Comparison of ENCODE assay signal across 8 cellular contexts in genomic region chr2:222671259-222672067, GRCh38. TPM values are rescaled to one million over a fixed set of nuclear protein-coding genes. Genes with fewer than 3 reads are reported as not detected.
DNase-seq lines count a peak whose midpoint lies in the region; ATAC-seq and TF ChIP-seq lines count a peak whose summit lies in the region.

A gene with protein sequence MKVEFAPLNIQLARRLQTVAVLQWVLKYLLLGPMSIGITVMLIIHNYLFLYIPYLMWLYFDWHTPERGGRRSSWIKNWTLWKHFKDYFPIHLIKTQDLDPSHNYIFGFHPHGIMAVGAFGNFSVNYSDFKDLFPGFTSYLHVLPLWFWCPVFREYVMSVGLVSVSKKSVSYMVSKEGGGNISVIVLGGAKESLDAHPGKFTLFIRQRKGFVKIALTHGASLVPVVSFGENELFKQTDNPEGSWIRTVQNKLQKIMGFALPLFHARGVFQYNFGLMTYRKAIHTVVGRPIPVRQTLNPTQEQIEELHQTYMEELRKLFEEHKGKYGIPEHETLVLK (plus strand): TSS chr2:222671658. CDS start chr2:222671786, 128 bp downstream.

- CTCF ChIA-PET in CD8-positive, alpha-beta T cell (lab: Charles Lee): interaction anchor here (0.7 to 1.1 kb wide), 2 partner anchors 15 to 1130 kb away, joined by 3 read pairs; no protein-coding TSS in a partner anchor

- POLR2A ChIA-PET in CD8-positive, alpha-beta T cell (lab: Charles Lee): no interaction called here

- H4K20me1 ChIP-seq in hepatocyte (ENCODE audit: insufficient read depth, poor library complexity, severe bottlenecking): no peaks in the 10 kb centered on the region

- H3K36me3 ChIP-seq in CD8-positive, alpha-beta T cell (ENCODE audit: insufficient read depth, low read length): no peaks in the 10 kb centered on the region
- no peaks in the 10 kb centered on the region for H3K36me3 ChIP-seq in adipocyte (ENCODE audit: control insufficient read depth, insufficient read depth, low read length, severe bottlenecking)
- H3K36me3 ChIP-seq in hepatocyte (replicated peaks; ENCODE audit: insufficient read depth, low read depth): no peaks in the 10 kb centered on the region
- no peaks in the 10 kb centered on the region for H3K36me3 ChIP-seq in effector memory CD4-positive, alpha-beta T cell (ENCODE audit: control insufficient read depth, insufficient read depth, low read length)

- ATAC-seq in CD8-positive, alpha-beta T cell: no peak
- peak; percentile 57 for ATAC-seq in HG03432 (IDR thresholded peaks at IDR 0.05; ENCODE audit: unreplicated experiment)

- no peak for TF ChIP-seq CTCF in CD8-positive, alpha-beta T cell (IDR thresholded peaks at IDR 0.05)
- no peak for TF ChIP-seq CTCF in hepatocyte (IDR thresholded peaks at IDR 0.05; ENCODE audit: poor library complexity)
- peak; percentile 32 for TF ChIP-seq CTCF in progenitor cell of endocrine pancreas (IDR thresholded peaks at IDR 0.05; ENCODE audit: unreplicated experiment)

- H3K4me1 Mint-ChIP-seq in CD8-positive, alpha-beta T cell (ENCODE audit: low read depth): peaks cover 8% of the 10 kb centered on the region
- H3K4me1 Mint-ChIP-seq in progenitor cell of endocrine pancreas (ENCODE audit: low read depth): peaks cover 19% of the 10 kb centered on the region

- peaks cover 43% of the 10 kb centered on the region for H3K27me3 Mint-ChIP-seq in CD8-positive, alpha-beta T cell (ENCODE audit: low read depth)
- peaks cover 39% of the 10 kb centered on the region for H3K27me3 Mint-ChIP-seq in progenitor cell of endocrine pancreas

- H3K79me2 ChIP-seq in hepatocyte: no peaks in the 10 kb centered on the region

- H3K27ac Mint-ChIP-seq in CD8-positive, alpha-beta T cell: no peak within 1 kb of the TSS
- peak within 1 kb of the TSS; percentile 51 for H3K27ac Mint-ChIP-seq in progenitor cell of endocrine pancreas

- peaks cover 5% of the 10 kb centered on the region for H3K27me3 ChIP-seq in CD8-positive, alpha-beta T cell (ENCODE audit: insufficient read depth, low read length)
- H3K27me3 ChIP-seq in adipocyte (replicated peaks; ENCODE audit: control insufficient read depth, insufficient read depth, low read length) (no peaks in the 10 kb centered on the region), hepatocyte (peaks cover 30% of the 10 kb centered on the region)
- H3K27me3 ChIP-seq in effector memory CD4-positive, alpha-beta T cell (replicated peaks; ENCODE audit: control insufficient read depth, insufficient read depth, low read length, poor library complexity, severe bottlenecking): no peaks in the 10 kb centered on the region

- H2AFZ ChIP-seq in hepatocyte: peak within 1 kb of the TSS; percentile 43

- peak within 1 kb of the TSS; percentile 53 for H3K4me3 Mint-ChIP-seq in CD8-positive, alpha-beta T cell
- peak within 1 kb of the TSS; percentile 72 for H3K4me3 Mint-ChIP-seq in progenitor cell of endocrine pancreas (ENCODE audit: low read depth)

- H3K4me1 ChIP-seq in CD8-positive, alpha-beta T cell (ENCODE audit: insufficient read depth, low read length): peaks cover 7% of the 10 kb centered on the region
- H3K4me1 ChIP-seq in adipocyte (ENCODE audit: control insufficient read depth, insufficient read depth, low read length): peaks cover 19% of the 10 kb centered on the region
- H3K4me1 ChIP-seq in hepatocyte (ENCODE audit: insufficient read depth): peaks cover 9% of the 10 kb centered on the region
- peaks cover 2% of the 10 kb centered on the region for H3K4me1 ChIP-seq in effector memory CD4-positive, alpha-beta T cell (ENCODE audit: control insufficient read depth, insufficient read depth, low read length, poor library complexity, severe bottlenecking)

- WGBS in hepatocyte (ENCODE audit: low lambda C conversion rate, missing lambda C conversion rate): 3% methylated on average over 63 of the region's 66 CpGs

- H3K9me2 ChIP-seq in hepatocyte (replicated peaks; ENCODE audit: insufficient read depth): no peaks in the 10 kb centered on the region

- H3K36me3 Mint-ChIP-seq in CD8-positive, alpha-beta T cell: no peaks in the 10 kb centered on the region
- no peaks in the 10 kb centered on the region for H3K36me3 Mint-ChIP-seq in progenitor cell of endocrine pancreas (ENCODE audit: insufficient read depth)

- no peaks in the 10 kb centered on the region for H3K9me3 Mint-ChIP-seq in CD8-positive, alpha-beta T cell
- H3K9me3 Mint-ChIP-seq in progenitor cell of endocrine pancreas (ENCODE audit: low read depth): no peaks in the 10 kb centered on the region

- no peak for DNase-seq in CD8-positive, alpha-beta T cell
- DNase-seq in adipocyte (ENCODE audit: low read depth) (peak; percentile 36), hepatocyte (ENCODE audit: low spot score) (peak; percentile 48), progenitor cell of endocrine pancreas (ENCODE audit: low spot score, unreplicated experiment) (peak; percentile 47), activated gamma-delta T cell treated with Interleukin-2 at 50 U/mL for 16 hours (no peak), NCI-H446 treated with DMSO at 0.1 percent for 48 hours (lab: John Stamatoyannopoulos, UW) (no peak)
- no peak for DNase-seq in effector memory CD4-positive, alpha-beta T cell

- peak within 1 kb of the TSS; percentile 86 for H3K9ac ChIP-seq in adipocyte (ENCODE audit: low read length)

- H3K9me3 ChIP-seq in CD8-positive, alpha-beta T cell (ENCODE audit: low read length): no peaks in the 10 kb centered on the region
- H3K9me3 ChIP-seq in adipocyte (ENCODE audit: control insufficient read depth, low read length) (no peaks in the 10 kb centered on the region), hepatocyte (ENCODE audit: low read depth) (no peaks in the 10 kb centered on the region)
- H3K9me3 ChIP-seq in effector memory CD4-positive, alpha-beta T cell (ENCODE audit: control insufficient read depth, low read length): no peaks in the 10 kb centered on the region

- peak within 1 kb of the TSS; percentile 99 for H3K4me2 ChIP-seq in hepatocyte

- intact Hi-C loops in CD8-positive, alpha-beta T cell (cut with DNase I, micrococcal nuclease): no loop called here

- H3K27ac ChIP-seq in CD8-positive, alpha-beta T cell (ENCODE audit: low read depth, low read length): no peak within 1 kb of the TSS
- H3K27ac ChIP-seq in hepatocyte: no peak within 1 kb of the TSS
- H3K27ac ChIP-seq in effector memory CD4-positive, alpha-beta T cell (ENCODE audit: insufficient read depth, low read length, poor library complexity, severe bottlenecking): no peak within 1 kb of the TSS

- H3K4me3 ChIP-seq in CD8-positive, alpha-beta T cell (ENCODE audit: low read depth, low read length): no peak within 1 kb of the TSS
- H3K4me3 ChIP-seq in adipocyte (ENCODE audit: low read length) (peak within 1 kb of the TSS; percentile 82), hepatocyte (peak within 1 kb of the TSS; percentile 47)
- no peak within 1 kb of the TSS for H3K4me3 ChIP-seq in effector memory CD4-positive, alpha-beta T cell (ENCODE audit: insufficient read depth, low read depth, low read length, poor library complexity, severe bottlenecking)

RNA-seq across cellular contexts. Expression of the gene that starts here (rescaled TPM):
- total RNA-seq in CD8-positive, alpha-beta T cell: not detected
- total RNA-seq in hepatocyte (not detected in 2 replicates), progenitor cell of endocrine pancreas (0.74 and 0.98 TPM in 2 replicates)
- polyA plus RNA-seq in hepatocyte: 0.15 TPM in 1 of 2 replicates, not detected in the other

Comparison
In these comparisons a context has a peak if more than half of its experiments do, and no peak if none do; other contexts are left out.
1. Peak in DNase-seq, H3K4me3 ChIP-seq and H3K4me2 ChIP-seq in hepatocyte; RNA of the gene not detected or under 1 TPM.
2. Peak in DNase-seq in progenitor cell of endocrine pancreas; RNA of the gene not detected or under 1 TPM.